ENCODE assay signal across 8 cellular contexts in genomic region chr6:113934101-113934500, GRCh38.
"Had no signal": no experiment of that assay in that cellular context is flagged by ENCODE, and none has a peak within 500 bp of the region (broad histone marks: within the 10 kb centered on the region; RNA-seq: fewer than 3 reads in every experiment).

No MANE protein-coding gene starts in this region.

- H3K4me3 ChIP-seq: K562 had no signal

- FAIRE-seq: HepG2, HTR-8/SVneo, K562 had no signal

- H3K9ac ChIP-seq: KMS-11 had no signal

- H3K27ac ChIP-seq: HL-60, KMS-11 had no signal

- H3K4me2 ChIP-seq: KMS-11 had no signal

- DNase-seq: IMR-90, KBM-7, KG1 had no signal
